In genomic region chr1:3631865-3632264, GRCh38 we compare ENCODE assay signal across 21 cellular contexts. TPM values are rescaled to one million over a fixed set of nuclear protein-coding genes. Genes with fewer than 3 reads are reported as not detected.
"Had no signal": no experiment of that assay in that cellular context is flagged by ENCODE, and none has a peak within 500 bp of the region (broad histone marks: within the 10 kb centered on the region; RNA-seq: fewer than 3 reads in every experiment).

No MANE protein-coding gene starts in this region.

- H3K4me1 ChIP-seq: pancreas, right lobe of liver, upper lobe of right lung had no signal

- H3K27me3 ChIP-seq: cardiac muscle cell, gastroesophageal sphincter, heart left ventricle, neutrophil, pancreas, right lobe of liver, upper lobe of right lung had no signal

- H3K9me3 ChIP-seq: gastroesophageal sphincter, heart left ventricle, neutrophil, pancreas, right lobe of liver, upper lobe of right lung had no signal

- DNase-seq: activated CD4-positive, alpha-beta memory T cell treated with anti-CD3 and anti-CD28 coated beads, Interleukin-2, amount 10 ng/mL, durations not matched to agents 7 days and 5 days; activated CD4-positive, alpha-beta T cell treated with anti-CD3 and anti-CD28 coated beads for 4 hours; activated CD8-positive, alpha-beta memory T cell treated with anti-CD3 and anti-CD28 coated beads, Interleukin-2, amount 10 ng/mL, durations not matched to agents 7 days and 5 days; activated naive CD4-positive, alpha-beta T cell; activated naive CD8-positive, alpha-beta T cell treated with anti-CD3 and anti-CD28 coated beads for 36 hours; amniotic stem cell; erythroblast; immature natural killer cell; mesendoderm; naive thymus-derived CD4-positive, alpha-beta T cell; pancreas; small intestine; stimulated activated CD4-positive, alpha-beta T cell treated with anti-CD3 and anti-CD28 coated beads, Interleukin-4, amount 100 ng/mL, for 4 hours; upper lobe of right lung had no signal

- H3K27ac ChIP-seq: cardiac muscle cell, gastroesophageal sphincter, heart left ventricle, neutrophil, pancreas, right lobe of liver, upper lobe of right lung, VCaP had no signal

- H3K4me3 ChIP-seq: cardiac muscle cell, gastroesophageal sphincter, heart left ventricle, pancreas, right lobe of liver, upper lobe of right lung had no signal

- ATAC-seq: activated CD8-positive, alpha-beta memory T cell treated with anti-CD3 and anti-CD28 coated beads, Interleukin-2, amount 10 ng/mL, durations not matched to agents 7 days and 5 days; gastroesophageal sphincter; naive thymus-derived CD4-positive, alpha-beta T cell; pancreas; stimulated activated memory B cell treated with anti-CD40 and anti-IgM and Interleukin-4, amounts not matched to agents 10 μg/mL and 1 μg/mL and 100 μg/mL, for 72 hours; upper lobe of right lung had no signal

RNA-seq across cellular contexts. Expression of gene TP73, which starts 20.5 kb away (rescaled TPM):
- total RNA-seq: cardiac muscle cell had no signal
- polyA plus RNA-seq: immature natural killer cell had no signal
